9 cellular contexts compared by ENCODE assay signal in genomic region chr3:167631471-167631870, GRCh38. TPM values are rescaled to one million over a fixed set of nuclear protein-coding genes. Genes with fewer than 3 reads are reported as not detected.
"Had no signal": no experiment of that assay in that cellular context is flagged by ENCODE, and none has a peak within 500 bp of the region (broad histone marks: within the 10 kb centered on the region; RNA-seq: fewer than 3 reads in every experiment).

No MANE protein-coding gene starts in this region.

- DNase-seq: H9, HCEC 1CT, KBM-7 had no signal

- H3K9ac ChIP-seq: KMS-11 had no signal

- H2AFZ ChIP-seq: GM23338 had no signal

- H3K27ac ChIP-seq: KMS-11 had no signal

- FAIRE-seq: H1, H54, HTR-8/SVneo had no signal

- ATAC-seq: GM23338 had no signal

- H3K4me2 ChIP-seq: GM23338, KMS-11 had no signal

- H3K4me3 ChIP-seq: GM23338 had no signal

RNA-seq across cellular contexts. Expression of gene WDR49, which starts 22.3 kb away (rescaled TPM):
- total RNA-seq: HT-29 had no signal
